In genomic region chr12:119857036-119857435, GRCh38 we compare ENCODE assay signal across 18 cellular contexts.
"Had no signal": no experiment of that assay in that cellular context is flagged by ENCODE, and none has a peak within 500 bp of the region (broad histone marks: within the 10 kb centered on the region; RNA-seq: fewer than 3 reads in every experiment).

No MANE protein-coding gene starts in this region.

- H3K27me3 ChIP-seq: transverse colon had no signal

- H3K4me1 ChIP-seq: lower lobe of right lung, transverse colon had no signal

- H3K27me3 Mint-ChIP-seq: naive B cell; stimulated activated memory B cell treated with anti-CD40 and anti-IgM and Interleukin-4, amounts not matched to agents 10 μg/mL and 1 μg/mL and 100 μg/mL, for 72 hours had no signal

- H3K9me3 ChIP-seq: lower lobe of right lung, transverse colon had no signal

- ATAC-seq: activated CD4-positive, CD25-positive, alpha-beta regulatory T cell treated with anti-CD3 and anti-CD28 coated beads, Interleukin-2, amount 50 U/mL, for 24 hours; activated T-cell treated with anti-CD3 and anti-CD28 coated beads, Interleukin-2, amount 50 U/mL, for 4 hours; left colon; lower lobe of right lung; sciatic nerve; stimulated activated memory B cell treated with anti-CD40 and anti-IgM and Interleukin-4, amounts not matched to agents 10 μg/mL and 1 μg/mL and 100 μg/mL, for 72 hours had no signal

- DNase-seq: activated CD8-positive, alpha-beta memory T cell treated with anti-CD3 and anti-CD28 coated beads for 24 hours; activated CD8-positive, alpha-beta memory T cell treated with anti-CD3 and anti-CD28 coated beads, Interleukin-2, amount 50 U/mL, for 4 hours; activated naive CD4-positive, alpha-beta T cell treated with Interleukin-2 at 50 U/mL for 16 hours; activated T-cell treated with anti-CD3 and anti-CD28 coated beads, Interleukin-2, amount 50 U/mL, for 4 hours; effector memory CD4-positive, alpha-beta T cell; left colon; lower lobe of right lung; mesendoderm; naive B cell; occipital lobe; small intestine; T-helper 2 cell; transverse colon had no signal

- H3K27ac Mint-ChIP-seq: activated T-helper 2 cell treated with anti-CD3 and anti-CD28 coated beads, Interferon-gamma antibody, Interleukin-2, Interleukin-4, amounts not matched to agents 10 μg/mL and 5 μg/mL and 100 μg/mL, durations not matched to agents 14 hours and 24 hours and 36 hours; naive B cell; stimulated activated memory B cell treated with anti-CD40 and anti-IgM and Interleukin-4, amounts not matched to agents 10 μg/mL and 1 μg/mL and 100 μg/mL, for 72 hours had no signal

- H3K4me1 Mint-ChIP-seq: naive B cell; stimulated activated memory B cell treated with anti-CD40 and anti-IgM and Interleukin-4, amounts not matched to agents 10 μg/mL and 1 μg/mL and 100 μg/mL, for 72 hours had no signal

- H3K36me3 ChIP-seq: lower lobe of right lung, transverse colon had no signal

- H3K4me3 ChIP-seq: lower lobe of right lung, transverse colon had no signal

- H3K9me3 Mint-ChIP-seq: activated T-cell treated with anti-CD3 and anti-CD28 coated beads, Interleukin-2, amount 50 U/mL, for 4 hours; activated T-helper 2 cell treated with anti-CD3 and anti-CD28 coated beads, Interferon-gamma antibody, Interleukin-2, Interleukin-4, amounts not matched to agents 10 μg/mL and 5 μg/mL and 100 μg/mL, durations not matched to agents 14 hours and 24 hours and 36 hours; naive B cell; neural crest cell; stimulated activated memory B cell treated with anti-CD40 and anti-IgM and Interleukin-4, amounts not matched to agents 10 μg/mL and 1 μg/mL and 100 μg/mL, for 72 hours had no signal

- H3K36me3 Mint-ChIP-seq: naive B cell had no signal

- H3K4me3 Mint-ChIP-seq: activated T-cell treated with anti-CD3 and anti-CD28 coated beads, Interleukin-2, amount 50 U/mL, for 4 hours; naive B cell; neural crest cell; stimulated activated memory B cell treated with anti-CD40 and anti-IgM and Interleukin-4, amounts not matched to agents 10 μg/mL and 1 μg/mL and 100 μg/mL, for 72 hours had no signal

- H3K27ac ChIP-seq: lower lobe of right lung, transverse colon had no signal
